Comparison of ENCODE assay signal across 12 cellular contexts in genomic region chr6:28282923-28283322, GRCh38. TPM values are rescaled to one million over a fixed set of nuclear protein-coding genes. Genes with fewer than 3 reads are reported as not detected.
A peak's percentile ranks its signal among the peaks of the same experiment; 100 is the strongest.
DNase-seq lines count a peak whose midpoint lies in the region; ATAC-seq and TF ChIP-seq lines count a peak whose summit lies in the region.
"Had no signal": no experiment of that assay in that cellular context is flagged by ENCODE, and none has a peak within 500 bp of the region (broad histone marks: within the 10 kb centered on the region; RNA-seq: fewer than 3 reads in every experiment).

No MANE protein-coding gene starts in this region.

- TF ChIP-seq CTCF in activated CD8-positive, alpha-beta T cell treated with anti-CD3 and anti-CD28 coated beads for 36 hours (IDR thresholded peaks at IDR 0.05), result no peak
- TF ChIP-seq CTCF in brain (conservative IDR thresholded peaks at IDR 0.05) (no peak), osteoblast (IDR thresholded peaks at IDR 0.05; ENCODE audit: extremely low read depth, low read depth, low read length) (no peak)

- H3K9me3 Mint-ChIP-seq in activated CD8-positive, alpha-beta T cell treated with anti-CD3 and anti-CD28 coated beads for 36 hours, result no peaks in the 10 kb centered on the region
- H3K9me3 Mint-ChIP-seq in activated CD8-positive, alpha-beta T cell treated with anti-CD3 and anti-CD28 coated beads, Interleukin-2, amount 10 ng/mL, durations not matched to agents 7 days and 5 days (ENCODE audit: insufficient read depth), result no peaks in the 10 kb centered on the region
- peaks cover 0 to 10% (median 3%) of the 10 kb centered on the region in 5 experiments for H3K9me3 Mint-ChIP-seq in brain
- H3K9me3 Mint-ChIP-seq: activated CD4-positive, alpha-beta memory T cell treated with anti-CD3 and anti-CD28 coated beads, Interleukin-2, amount 10 ng/mL, durations not matched to agents 7 days and 5 days had no signal

- peaks cover 12% of the 10 kb centered on the region for H3K79me2 ChIP-seq in osteoblast (ENCODE audit: insufficient read depth, low read length)

- H3K27ac ChIP-seq in osteoblast (ENCODE audit: low read depth, low read length), result no peak overlapping the region
- H3K27ac ChIP-seq: heart left ventricle had no signal

- no peak for ATAC-seq in activated CD8-positive, alpha-beta T cell treated with anti-CD3 and anti-CD28 coated beads for 36 hours
- no peak for ATAC-seq in activated CD8-positive, alpha-beta T cell treated with anti-CD3 and anti-CD28 coated beads, Interleukin-2, amount 10 ng/mL, durations not matched to agents 7 days and 5 days
- ATAC-seq: heart left ventricle, T-helper 17 cell had no signal

- H3K27me3 ChIP-seq in osteoblast (ENCODE audit: insufficient read depth, low read length), result no peaks in the 10 kb centered on the region
- H3K27me3 ChIP-seq: heart left ventricle had no signal

- H3K36me3 Mint-ChIP-seq in activated CD8-positive, alpha-beta T cell treated with anti-CD3 and anti-CD28 coated beads for 36 hours (ENCODE audit: low read depth), result peaks cover 10% of the 10 kb centered on the region
- H3K36me3 Mint-ChIP-seq in activated CD8-positive, alpha-beta T cell treated with anti-CD3 and anti-CD28 coated beads, Interleukin-2, amount 10 ng/mL, durations not matched to agents 7 days and 5 days (ENCODE audit: low read depth), result peaks cover 39% of the 10 kb centered on the region
- peaks cover 54% of the 10 kb centered on the region for H3K36me3 Mint-ChIP-seq in brain

- H3K4me2 ChIP-seq in osteoblast (ENCODE audit: insufficient read depth, low read length), result peak overlapping the region; percentile 82

- peak; percentile 13 for DNase-seq in activated CD8-positive, alpha-beta T cell treated with anti-CD3 and anti-CD28 coated beads for 36 hours
- DNase-seq in activated CD8-positive, alpha-beta T cell treated with anti-CD3 and anti-CD28 coated beads, Interleukin-2, amount 10 ng/mL, durations not matched to agents 7 days and 5 days, result no peak
- DNase-seq in osteoblast (ENCODE audit: insufficient read length, low spot score, missing footprints) (no peak), NCI-H774 (lab: John Stamatoyannopoulos, UW) (no peak), NCI-H2081 treated with DMSO at 0.1 percent for 48 hours (lab: John Stamatoyannopoulos, UW) (no peak)
- DNase-seq: activated CD4-positive, alpha-beta memory T cell treated with anti-CD3 and anti-CD28 coated beads, Interleukin-2, amount 10 ng/mL, durations not matched to agents 7 days and 5 days; activated naive CD4-positive, alpha-beta T cell treated with anti-CD3 and anti-CD28 coated beads, Interleukin-2, amount 50 U/mL, for 16 hours; heart left ventricle; NCI-H1417 treated with DMSO at 0.1 percent for 48 hours; T-helper 17 cell had no signal

- no peak overlapping the region for H3K27ac Mint-ChIP-seq in activated CD8-positive, alpha-beta T cell treated with anti-CD3 and anti-CD28 coated beads for 36 hours
- no peak overlapping the region for H3K27ac Mint-ChIP-seq in activated CD8-positive, alpha-beta T cell treated with anti-CD3 and anti-CD28 coated beads, Interleukin-2, amount 10 ng/mL, durations not matched to agents 7 days and 5 days
- H3K27ac Mint-ChIP-seq in brain, result peak overlapping the region in 3 of 5 experiments; percentile 24 to 92 (median 66)
- H3K27ac Mint-ChIP-seq: activated CD4-positive, alpha-beta memory T cell treated with anti-CD3 and anti-CD28 coated beads, Interleukin-2, amount 10 ng/mL, durations not matched to agents 7 days and 5 days; T-helper 17 cell had no signal

- CTCF ChIA-PET in activated CD8-positive, alpha-beta T cell treated with anti-CD3 and anti-CD28 coated beads for 36 hours (lab: Charles Lee), result interaction anchor here (0.9 to 2.1 kb wide), 3 partner anchors 11 to 73 kb away, joined by 3 to 7 read pairs (median 3); no protein-coding TSS in a partner anchor
- CTCF ChIA-PET in activated CD8-positive, alpha-beta T cell treated with anti-CD3 and anti-CD28 coated beads, Interleukin-2, amount 10 ng/mL, durations not matched to agents 7 days and 5 days (lab: Charles Lee), result interaction anchor here (0.8 to 1.8 kb wide), 4 partner anchors 23 to 114 kb away, joined by 3 to 7 read pairs (median 3); no protein-coding TSS in a partner anchor

- no peak overlapping the region for H3K4me3 ChIP-seq in osteoblast (ENCODE audit: insufficient read depth, low read length)
- H3K4me3 ChIP-seq: lung had no signal

- H3K4me1 ChIP-seq in osteoblast (ENCODE audit: insufficient read depth, low read length), result peaks cover 13% of the 10 kb centered on the region

- H2AFZ ChIP-seq in osteoblast (ENCODE audit: low read length), result no peak overlapping the region

- H4K20me1 ChIP-seq in osteoblast (ENCODE audit: insufficient read depth, low read length), result no peaks in the 10 kb centered on the region

- H3K27me3 Mint-ChIP-seq in activated CD8-positive, alpha-beta T cell treated with anti-CD3 and anti-CD28 coated beads for 36 hours, result peaks cover 10% of the 10 kb centered on the region
- H3K27me3 Mint-ChIP-seq in activated CD8-positive, alpha-beta T cell treated with anti-CD3 and anti-CD28 coated beads, Interleukin-2, amount 10 ng/mL, durations not matched to agents 7 days and 5 days (ENCODE audit: low read depth), result peaks cover 6% of the 10 kb centered on the region
- peaks cover 7% of the 10 kb centered on the region for H3K27me3 Mint-ChIP-seq in brain

- intact Hi-C loops in activated CD8-positive, alpha-beta T cell treated with anti-CD3 and anti-CD28 coated beads for 36 hours (cut with micrococcal nuclease), result no loop called here

- H3K36me3 ChIP-seq in osteoblast (ENCODE audit: insufficient read depth, low read length), result peaks cover 24% of the 10 kb centered on the region

- POLR2A ChIA-PET in activated CD8-positive, alpha-beta T cell treated with anti-CD3 and anti-CD28 coated beads for 36 hours (lab: Charles Lee), result interaction anchor here (1.3 kb wide), 1 partner anchor 16 kb away, joined by 3 read pairs; the partner anchor contains the start of gene ZSCAN26
- POLR2A ChIA-PET in activated CD8-positive, alpha-beta T cell treated with anti-CD3 and anti-CD28 coated beads, Interleukin-2, amount 10 ng/mL, durations not matched to agents 7 days and 5 days (lab: Charles Lee), result interaction anchor here (0.6 to 1.6 kb wide), 3 partner anchors 9 to 52 kb away, joined by 3 to 4 read pairs (median 3); no protein-coding TSS in a partner anchor

- H3K4me3 Mint-ChIP-seq in activated CD8-positive, alpha-beta T cell treated with anti-CD3 and anti-CD28 coated beads for 36 hours, result no peak overlapping the region
- no peak overlapping the region for H3K4me3 Mint-ChIP-seq in activated CD8-positive, alpha-beta T cell treated with anti-CD3 and anti-CD28 coated beads, Interleukin-2, amount 10 ng/mL, durations not matched to agents 7 days and 5 days
- peak overlapping the region; percentile 89 to 99 (median 97) for H3K4me3 Mint-ChIP-seq in brain
- H3K4me3 Mint-ChIP-seq: T-helper 17 cell had no signal

- H3K4me1 Mint-ChIP-seq in activated CD8-positive, alpha-beta T cell treated with anti-CD3 and anti-CD28 coated beads for 36 hours (ENCODE audit: low read depth), result peaks cover 13% of the 10 kb centered on the region
- H3K4me1 Mint-ChIP-seq in activated CD8-positive, alpha-beta T cell treated with anti-CD3 and anti-CD28 coated beads, Interleukin-2, amount 10 ng/mL, durations not matched to agents 7 days and 5 days (ENCODE audit: low read depth), result peaks cover 17% of the 10 kb centered on the region
- H3K4me1 Mint-ChIP-seq in brain, result peaks cover 38% of the 10 kb centered on the region

- no peaks in the 10 kb centered on the region for H3K9me3 ChIP-seq in osteoblast (ENCODE audit: low read depth, low read length)

RNA-seq across cellular contexts. Expression of gene PGBD1, which starts 1.6 kb away (rescaled TPM):
- total RNA-seq in activated CD8-positive, alpha-beta T cell treated with anti-CD3 and anti-CD28 coated beads for 36 hours, result 1 to 10 TPM; 2.2 to 2.4 TPM
- total RNA-seq in activated CD8-positive, alpha-beta T cell treated with anti-CD3 and anti-CD28 coated beads, Interleukin-2, amount 10 ng/mL, durations not matched to agents 7 days and 5 days, result 1 to 10 TPM; 3.6 to 4.0 TPM
- polyA plus RNA-seq in brain (ENCODE audit: insufficient read depth, low read depth, low replicate concordance), result 3.9 TPM
- 6.2 and 8.0 TPM in 2 replicates for total RNA-seq in osteoblast

RNA-seq across cellular contexts. Expression of gene ZSCAN26, which starts 16.0 kb away (rescaled TPM):
- 1 to 10 TPM; 3.6 to 3.8 TPM for total RNA-seq in activated CD8-positive, alpha-beta T cell treated with anti-CD3 and anti-CD28 coated beads for 36 hours
- 1 to 10 TPM; 6.7 to 9.7 TPM for total RNA-seq in activated CD8-positive, alpha-beta T cell treated with anti-CD3 and anti-CD28 coated beads, Interleukin-2, amount 10 ng/mL, durations not matched to agents 7 days and 5 days
- polyA plus RNA-seq in brain (ENCODE audit: insufficient read depth, low read depth, low replicate concordance), result 10.5 TPM
- total RNA-seq in osteoblast, result 15.2 and 22.4 TPM in 2 replicates

RNA-seq across cellular contexts. Expression of gene NKAPL, which starts 23.8 kb away (rescaled TPM):
- total RNA-seq in activated CD8-positive, alpha-beta T cell treated with anti-CD3 and anti-CD28 coated beads for 36 hours, result not detected
- total RNA-seq in activated CD8-positive, alpha-beta T cell treated with anti-CD3 and anti-CD28 coated beads, Interleukin-2, amount 10 ng/mL, durations not matched to agents 7 days and 5 days, result not detected
- polyA plus RNA-seq in brain (ENCODE audit: insufficient read depth, low read depth, low replicate concordance), result 1.1 TPM
- 1.1 and 1.2 TPM in 2 replicates for total RNA-seq in osteoblast
- total RNA-seq: activated CD4-positive, alpha-beta memory T cell treated with anti-CD3 and anti-CD28 coated beads, Interleukin-2, amount 10 ng/mL, durations not matched to agents 7 days and 5 days; T-helper 17 cell had no signal

RNA-seq across cellular contexts. Expression of gene ZKSCAN4, which starts 30.9 kb away (rescaled TPM):
- total RNA-seq in activated CD8-positive, alpha-beta T cell treated with anti-CD3 and anti-CD28 coated beads for 36 hours, result 1 to 10 TPM; 3.5 to 3.6 TPM
- total RNA-seq in activated CD8-positive, alpha-beta T cell treated with anti-CD3 and anti-CD28 coated beads, Interleukin-2, amount 10 ng/mL, durations not matched to agents 7 days and 5 days, result 1 to 10 TPM; 6.9 to 7.7 TPM
- 5.3 TPM for polyA plus RNA-seq in brain (ENCODE audit: insufficient read depth, low read depth, low replicate concordance)
- total RNA-seq in osteoblast, result 6.5 and 7.4 TPM in 2 replicates

RNA-seq across cellular contexts. Expression of gene ZSCAN31, which starts 53.0 kb away (rescaled TPM):
- total RNA-seq in activated CD8-positive, alpha-beta T cell treated with anti-CD3 and anti-CD28 coated beads for 36 hours, result 1 to 10 TPM; 1.6 to 2.0 TPM
- total RNA-seq in activated CD8-positive, alpha-beta T cell treated with anti-CD3 and anti-CD28 coated beads, Interleukin-2, amount 10 ng/mL, durations not matched to agents 7 days and 5 days, result under 1 TPM; 0.68 to 0.78 TPM
- 19.4 TPM for polyA plus RNA-seq in brain (ENCODE audit: insufficient read depth, low read depth, low replicate concordance)
- total RNA-seq in osteoblast, result 16.5 and 19.9 TPM in 2 replicates

Comparison
In these comparisons a context has a peak if more than half of its experiments do, and no peak if none do; other contexts are left out.
1. H3K27ac Mint-ChIP-seq: peak in brain (3 of 5); none in activated CD8-positive, alpha-beta T cell treated with anti-CD3 and anti-CD28 coated beads for 36 hours (single experiment) and activated CD8-positive, alpha-beta T cell treated with anti-CD3 and anti-CD28 coated beads, Interleukin-2, amount 10 ng/mL, durations not matched to agents 7 days and 5 days (single experiment).
2. H3K4me3 Mint-ChIP-seq: peak in brain (5 of 5); none in activated CD8-positive, alpha-beta T cell treated with anti-CD3 and anti-CD28 coated beads for 36 hours (single experiment) and activated CD8-positive, alpha-beta T cell treated with anti-CD3 and anti-CD28 coated beads, Interleukin-2, amount 10 ng/mL, durations not matched to agents 7 days and 5 days (single experiment).